Comparison of ENCODE assay signal across 1 cellular context in the genomic region with DNA sequence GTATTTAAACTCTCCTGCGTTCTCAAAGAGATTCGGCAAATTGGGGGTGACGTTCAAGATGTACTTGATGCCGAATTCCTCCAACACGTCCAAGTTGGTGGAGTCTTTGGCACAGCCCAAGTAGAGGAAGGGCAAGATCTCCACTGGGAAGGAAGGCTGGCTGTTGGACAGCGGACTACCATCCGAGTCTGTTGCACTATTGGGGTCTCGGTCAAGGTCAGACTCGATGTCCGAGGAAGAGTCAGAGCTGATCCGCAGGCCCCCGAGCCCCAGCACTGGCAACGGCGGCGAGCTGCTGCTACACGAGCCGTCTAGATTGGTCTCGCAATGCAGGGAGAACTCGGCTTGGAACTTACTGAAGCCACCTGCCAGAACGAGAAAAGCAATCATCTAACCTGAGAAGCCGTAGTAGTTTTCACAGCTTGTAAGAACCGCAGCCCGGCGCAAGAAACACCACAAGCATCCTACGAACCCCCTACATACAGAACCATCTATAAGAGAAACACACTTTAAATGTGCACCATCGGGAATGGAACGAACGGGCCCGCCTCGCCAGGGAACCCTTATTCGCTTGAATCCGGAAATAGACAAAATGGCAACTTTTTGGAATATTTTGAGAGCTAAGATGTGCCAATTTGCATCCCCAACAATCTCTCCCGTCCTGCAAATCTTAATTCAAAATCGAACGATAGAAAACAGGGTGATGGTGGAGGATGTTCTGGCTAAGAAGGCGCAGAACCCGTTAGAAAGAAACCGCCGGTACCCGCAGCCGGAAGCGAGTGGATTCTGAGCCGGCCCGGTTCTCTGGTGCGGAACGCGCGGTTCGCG.
TF ChIP-seq lines count a peak whose summit lies in the region.

No MANE protein-coding gene starts in this region.

TF ChIP-seq in HepG2, 621 proteins besides CTCF, POLR2A, EP300 and RAD21 (continued from another document):
- TF ChIP-seq, protein P1, sequence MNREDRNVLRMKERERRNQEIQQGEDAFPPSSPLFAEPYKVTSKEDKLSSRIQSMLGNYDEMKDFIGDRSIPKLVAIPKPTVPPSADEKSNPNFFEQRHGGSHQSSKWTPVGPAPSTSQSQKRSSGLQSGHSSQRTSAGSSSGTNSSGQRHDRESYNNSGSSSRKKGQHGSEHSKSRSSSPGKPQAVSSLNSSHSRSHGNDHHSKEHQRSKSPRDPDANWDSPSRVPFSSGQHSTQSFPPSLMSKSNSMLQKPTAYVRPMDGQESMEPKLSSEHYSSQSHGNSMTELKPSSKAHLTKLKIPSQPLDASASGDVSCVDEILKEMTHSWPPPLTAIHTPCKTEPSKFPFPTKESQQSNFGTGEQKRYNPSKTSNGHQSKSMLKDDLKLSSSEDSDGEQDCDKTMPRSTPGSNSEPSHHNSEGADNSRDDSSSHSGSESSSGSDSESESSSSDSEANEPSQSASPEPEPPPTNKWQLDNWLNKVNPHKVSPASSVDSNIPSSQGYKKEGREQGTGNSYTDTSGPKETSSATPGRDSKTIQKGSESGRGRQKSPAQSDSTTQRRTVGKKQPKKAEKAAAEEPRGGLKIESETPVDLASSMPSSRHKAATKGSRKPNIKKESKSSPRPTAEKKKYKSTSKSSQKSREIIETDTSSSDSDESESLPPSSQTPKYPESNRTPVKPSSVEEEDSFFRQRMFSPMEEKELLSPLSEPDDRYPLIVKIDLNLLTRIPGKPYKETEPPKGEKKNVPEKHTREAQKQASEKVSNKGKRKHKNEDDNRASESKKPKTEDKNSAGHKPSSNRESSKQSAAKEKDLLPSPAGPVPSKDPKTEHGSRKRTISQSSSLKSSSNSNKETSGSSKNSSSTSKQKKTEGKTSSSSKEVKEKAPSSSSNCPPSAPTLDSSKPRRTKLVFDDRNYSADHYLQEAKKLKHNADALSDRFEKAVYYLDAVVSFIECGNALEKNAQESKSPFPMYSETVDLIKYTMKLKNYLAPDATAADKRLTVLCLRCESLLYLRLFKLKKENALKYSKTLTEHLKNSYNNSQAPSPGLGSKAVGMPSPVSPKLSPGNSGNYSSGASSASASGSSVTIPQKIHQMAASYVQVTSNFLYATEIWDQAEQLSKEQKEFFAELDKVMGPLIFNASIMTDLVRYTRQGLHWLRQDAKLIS (CRISPR knock-in tag; IDR thresholded peaks at IDR 0.05): peak; percentile 94
- TF ChIP-seq PPARG (CRISPR knock-in tag; conservative IDR thresholded peaks at IDR 0.05) (no peak), RBAK (CRISPR knock-in tag; IDR thresholded peaks at IDR 0.05) (no peak), SRSF1 (optimal IDR thresholded peaks at IDR 0.05; ENCODE audit: low read depth, low read length) (peak; percentile 56), NFE2 (CRISPR knock-in tag; IDR thresholded peaks at IDR 0.05) (no peak), RXRB (CRISPR knock-in tag; IDR thresholded peaks at IDR 0.05; ENCODE audit: borderline replicate concordance) (no peak), HNF4A (CRISPR knock-in tag; IDR thresholded peaks at IDR 0.05) (no peak), PTBP1 (IDR thresholded peaks at IDR 0.05; ENCODE audit: low read depth, low read length, poor library complexity, severe bottlenecking) (peak; percentile 12), YY1 (IDR thresholded peaks at IDR 0.05; ENCODE audit: insufficient read depth, insufficient replicate concordance, low read depth, low read length) (no peak), SIX1 (CRISPR knock-in tag; IDR thresholded peaks at IDR 0.05; ENCODE audit: borderline replicate concordance) (no peak), CREM (IDR thresholded peaks at IDR 0.05) (0 out of 2 replicates have a peak, but pooled peaks have one; percentile 25), CREM (CRISPR knock-in tag; IDR thresholded peaks at IDR 0.05) (no peak), TCF7 (IDR thresholded peaks at IDR 0.05; ENCODE audit: low read depth) (no peak), GATAD1 (CRISPR knock-in tag; IDR thresholded peaks at IDR 0.05) (no peak), HOXD1 (CRISPR knock-in tag; IDR thresholded peaks at IDR 0.05) (no peak), ZFAT (CRISPR knock-in tag; conservative IDR thresholded peaks at IDR 0.05) (no peak), RXRA (CRISPR knock-in tag; IDR thresholded peaks at IDR 0.05) (no peak), ESRRA (CRISPR knock-in tag; IDR thresholded peaks at IDR 0.05; ENCODE audit: low read depth) (peak; percentile 50; the same call in 1 of the 2 replicates), KLF9 (CRISPR knock-in tag; IDR thresholded peaks at IDR 0.05; ENCODE audit: low read depth) (no peak), HOXA9 (CRISPR knock-in tag; IDR thresholded peaks at IDR 0.05; ENCODE audit: borderline replicate concordance) (0 out of 2 replicates have a peak, but pooled peaks have one; percentile 22), HNRNPL (IDR thresholded peaks at IDR 0.05; ENCODE audit: low read depth, low read length) (peak; percentile 76), ZNF446 (CRISPR knock-in tag; IDR thresholded peaks at IDR 0.05) (peak; percentile 10; the same call in 1 of the 2 replicates), TBX2 (CRISPR knock-in tag; IDR thresholded peaks at IDR 0.05; ENCODE audit: borderline replicate concordance) (0 out of 2 replicates have a peak, but pooled peaks have one; percentile 0), ZNF703 (CRISPR knock-in tag; IDR thresholded peaks at IDR 0.05; ENCODE audit: borderline replicate concordance) (no peak), HMGA1 (CRISPR knock-in tag; conservative IDR thresholded peaks at IDR 0.05) (no peak), SP140L (CRISPR knock-in tag; IDR thresholded peaks at IDR 0.05; ENCODE audit: borderline replicate concordance) (no peak), ZNF761 (CRISPR knock-in tag; conservative IDR thresholded peaks at IDR 0.05) (no peak), ZNF841 (CRISPR knock-in tag; IDR thresholded peaks at IDR 0.05; ENCODE audit: borderline replicate concordance) (0 out of 2 replicates have a peak, but pooled peaks have one; percentile 73), ZNF589 (CRISPR knock-in tag; conservative IDR thresholded peaks at IDR 0.05) (no peak), ATM (IDR thresholded peaks at IDR 0.05; ENCODE audit: borderline replicate concordance) (no peak), PCBP2 (optimal IDR thresholded peaks at IDR 0.05; ENCODE audit: low read depth, low read length, poor library complexity, severe bottlenecking) (no peak), HHEX (CRISPR knock-in tag; IDR thresholded peaks at IDR 0.05) (no peak), NAIF1 (CRISPR knock-in tag; IDR thresholded peaks at IDR 0.05; ENCODE audit: borderline replicate concordance) (no peak)
- TF ChIP-seq, protein P2, sequence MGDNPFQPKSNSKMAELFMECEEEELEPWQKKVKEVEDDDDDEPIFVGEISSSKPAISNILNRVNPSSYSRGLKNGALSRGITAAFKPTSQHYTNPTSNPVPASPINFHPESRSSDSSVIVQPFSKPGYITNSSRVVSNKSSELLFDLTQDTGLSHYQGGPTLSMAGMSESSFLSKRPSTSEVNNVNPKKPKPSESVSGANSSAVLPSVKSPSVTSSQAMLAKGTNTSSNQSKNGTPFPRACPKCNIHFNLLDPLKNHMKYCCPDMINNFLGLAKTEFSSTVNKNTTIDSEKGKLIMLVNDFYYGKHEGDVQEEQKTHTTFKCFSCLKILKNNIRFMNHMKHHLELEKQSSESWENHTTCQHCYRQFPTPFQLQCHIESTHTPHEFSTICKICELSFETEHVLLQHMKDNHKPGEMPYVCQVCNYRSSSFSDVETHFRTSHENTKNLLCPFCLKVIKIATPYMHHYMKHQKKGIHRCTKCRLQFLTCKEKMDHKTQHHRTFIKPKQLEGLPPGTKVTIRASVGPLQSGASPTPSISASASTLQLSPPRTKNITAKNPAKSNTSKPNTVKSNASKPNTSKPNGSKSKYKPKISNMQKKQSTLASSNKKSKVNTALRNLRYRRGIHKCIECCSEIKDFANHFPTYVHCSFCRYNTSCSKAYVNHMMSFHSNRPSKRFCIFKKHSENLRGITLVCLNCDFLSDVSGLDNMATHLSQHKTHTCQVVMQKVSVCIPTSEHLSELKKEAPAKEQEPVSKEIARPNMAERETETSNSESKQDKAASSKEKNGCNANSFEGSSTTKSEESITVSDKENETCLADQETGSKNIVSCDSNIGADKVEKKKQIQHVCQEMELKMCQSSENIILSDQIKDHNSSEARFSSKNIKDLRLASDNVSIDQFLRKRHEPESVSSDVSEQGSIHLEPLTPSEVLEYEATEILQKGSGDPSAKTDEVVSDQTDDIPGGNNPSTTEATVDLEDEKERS (CRISPR knock-in tag; IDR thresholded peaks at IDR 0.05): no peak
- TF ChIP-seq, protein P3, sequence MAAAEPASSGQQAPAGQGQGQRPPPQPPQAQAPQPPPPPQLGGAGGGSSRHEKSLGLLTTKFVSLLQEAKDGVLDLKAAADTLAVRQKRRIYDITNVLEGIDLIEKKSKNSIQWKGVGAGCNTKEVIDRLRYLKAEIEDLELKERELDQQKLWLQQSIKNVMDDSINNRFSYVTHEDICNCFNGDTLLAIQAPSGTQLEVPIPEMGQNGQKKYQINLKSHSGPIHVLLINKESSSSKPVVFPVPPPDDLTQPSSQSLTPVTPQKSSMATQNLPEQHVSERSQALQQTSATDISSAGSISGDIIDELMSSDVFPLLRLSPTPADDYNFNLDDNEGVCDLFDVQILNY (CRISPR knock-in tag; conservative IDR thresholded peaks at IDR 0.05): no peak
- TF ChIP-seq, protein P4, sequence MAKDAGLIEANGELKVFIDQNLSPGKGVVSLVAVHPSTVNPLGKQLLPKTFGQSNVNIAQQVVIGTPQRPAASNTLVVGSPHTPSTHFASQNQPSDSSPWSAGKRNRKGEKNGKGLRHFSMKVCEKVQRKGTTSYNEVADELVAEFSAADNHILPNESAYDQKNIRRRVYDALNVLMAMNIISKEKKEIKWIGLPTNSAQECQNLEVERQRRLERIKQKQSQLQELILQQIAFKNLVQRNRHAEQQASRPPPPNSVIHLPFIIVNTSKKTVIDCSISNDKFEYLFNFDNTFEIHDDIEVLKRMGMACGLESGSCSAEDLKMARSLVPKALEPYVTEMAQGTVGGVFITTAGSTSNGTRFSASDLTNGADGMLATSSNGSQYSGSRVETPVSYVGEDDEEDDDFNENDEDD (CRISPR knock-in tag; IDR thresholded peaks at IDR 0.05; ENCODE audit: borderline replicate concordance): no peak
- TF ChIP-seq, protein P5, sequence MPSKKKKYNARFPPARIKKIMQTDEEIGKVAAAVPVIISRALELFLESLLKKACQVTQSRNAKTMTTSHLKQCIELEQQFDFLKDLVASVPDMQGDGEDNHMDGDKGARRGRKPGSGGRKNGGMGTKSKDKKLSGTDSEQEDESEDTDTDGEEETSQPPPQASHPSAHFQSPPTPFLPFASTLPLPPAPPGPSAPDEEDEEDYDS (CRISPR knock-in tag; IDR thresholded peaks at IDR 0.05): no peak
- TF ChIP-seq, protein P6, sequence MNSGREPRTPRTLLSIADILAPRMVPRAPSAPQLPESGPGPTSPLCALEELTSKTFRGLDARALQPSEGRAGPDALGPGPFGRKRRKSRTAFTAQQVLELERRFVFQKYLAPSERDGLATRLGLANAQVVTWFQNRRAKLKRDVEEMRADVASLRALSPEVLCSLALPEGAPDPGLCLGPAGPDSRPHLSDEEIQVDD (CRISPR knock-in tag; IDR thresholded peaks at IDR 0.05; ENCODE audit: borderline replicate concordance): no peak
- TF ChIP-seq, protein P7, sequence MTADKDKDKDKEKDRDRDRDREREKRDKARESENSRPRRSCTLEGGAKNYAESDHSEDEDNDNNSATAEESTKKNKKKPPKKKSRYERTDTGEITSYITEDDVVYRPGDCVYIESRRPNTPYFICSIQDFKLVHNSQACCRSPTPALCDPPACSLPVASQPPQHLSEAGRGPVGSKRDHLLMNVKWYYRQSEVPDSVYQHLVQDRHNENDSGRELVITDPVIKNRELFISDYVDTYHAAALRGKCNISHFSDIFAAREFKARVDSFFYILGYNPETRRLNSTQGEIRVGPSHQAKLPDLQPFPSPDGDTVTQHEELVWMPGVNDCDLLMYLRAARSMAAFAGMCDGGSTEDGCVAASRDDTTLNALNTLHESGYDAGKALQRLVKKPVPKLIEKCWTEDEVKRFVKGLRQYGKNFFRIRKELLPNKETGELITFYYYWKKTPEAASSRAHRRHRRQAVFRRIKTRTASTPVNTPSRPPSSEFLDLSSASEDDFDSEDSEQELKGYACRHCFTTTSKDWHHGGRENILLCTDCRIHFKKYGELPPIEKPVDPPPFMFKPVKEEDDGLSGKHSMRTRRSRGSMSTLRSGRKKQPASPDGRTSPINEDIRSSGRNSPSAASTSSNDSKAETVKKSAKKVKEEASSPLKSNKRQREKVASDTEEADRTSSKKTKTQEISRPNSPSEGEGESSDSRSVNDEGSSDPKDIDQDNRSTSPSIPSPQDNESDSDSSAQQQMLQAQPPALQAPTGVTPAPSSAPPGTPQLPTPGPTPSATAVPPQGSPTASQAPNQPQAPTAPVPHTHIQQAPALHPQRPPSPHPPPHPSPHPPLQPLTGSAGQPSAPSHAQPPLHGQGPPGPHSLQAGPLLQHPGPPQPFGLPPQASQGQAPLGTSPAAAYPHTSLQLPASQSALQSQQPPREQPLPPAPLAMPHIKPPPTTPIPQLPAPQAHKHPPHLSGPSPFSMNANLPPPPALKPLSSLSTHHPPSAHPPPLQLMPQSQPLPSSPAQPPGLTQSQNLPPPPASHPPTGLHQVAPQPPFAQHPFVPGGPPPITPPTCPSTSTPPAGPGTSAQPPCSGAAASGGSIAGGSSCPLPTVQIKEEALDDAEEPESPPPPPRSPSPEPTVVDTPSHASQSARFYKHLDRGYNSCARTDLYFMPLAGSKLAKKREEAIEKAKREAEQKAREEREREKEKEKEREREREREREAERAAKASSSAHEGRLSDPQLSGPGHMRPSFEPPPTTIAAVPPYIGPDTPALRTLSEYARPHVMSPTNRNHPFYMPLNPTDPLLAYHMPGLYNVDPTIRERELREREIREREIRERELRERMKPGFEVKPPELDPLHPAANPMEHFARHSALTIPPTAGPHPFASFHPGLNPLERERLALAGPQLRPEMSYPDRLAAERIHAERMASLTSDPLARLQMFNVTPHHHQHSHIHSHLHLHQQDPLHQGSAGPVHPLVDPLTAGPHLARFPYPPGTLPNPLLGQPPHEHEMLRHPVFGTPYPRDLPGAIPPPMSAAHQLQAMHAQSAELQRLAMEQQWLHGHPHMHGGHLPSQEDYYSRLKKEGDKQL (CRISPR knock-in tag; IDR thresholded peaks at IDR 0.05; ENCODE audit: low read depth): no peak
